ENCODE assay signal across 20 cellular contexts in the genomic region with DNA sequence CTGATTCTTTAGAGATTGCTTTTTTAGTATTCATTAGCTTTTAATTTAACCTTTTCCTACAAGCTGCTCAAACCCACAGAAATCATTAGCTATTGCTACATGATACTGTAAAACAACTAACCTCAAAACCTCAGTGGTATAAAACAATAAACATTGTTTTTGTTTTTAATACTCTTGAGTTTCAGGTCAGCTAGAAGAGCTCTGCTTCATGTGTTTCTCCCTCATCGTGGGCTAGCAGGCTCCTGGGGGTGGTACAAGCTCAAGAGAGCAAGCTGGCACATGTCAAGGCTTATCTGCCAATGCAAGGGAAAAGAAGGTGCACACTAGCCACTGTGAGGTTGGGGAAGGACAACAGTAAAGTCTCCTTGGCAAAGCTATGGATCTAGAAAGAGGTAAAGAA.
"Had no signal": no experiment of that assay in that cellular context is flagged by ENCODE, and none has a peak within 500 bp of the region (broad histone marks: within the 10 kb centered on the region; RNA-seq: fewer than 3 reads in every experiment).

No MANE protein-coding gene starts in this region.

- ATAC-seq: left colon; left lung; lower lobe of right lung; natural killer cell; right lobe of liver; stimulated activated memory B cell treated with anti-CD40 and anti-IgM and Interleukin-4, amounts not matched to agents 10 μg/mL and 1 μg/mL and 100 μg/mL, for 72 hours; stimulated activated naive CD8-positive, alpha-beta T cell treated with anti-CD3 and anti-CD28 coated beads, Interleukin-15, amount 100 ng/mL, for 72 hours had no signal

- DNase-seq: immature natural killer cell; kidney; left colon; left lung; lower lobe of right lung; mammary epithelial cell; mesenchymal stem cell; naive B cell; natural killer cell; ovary; right lobe of liver; stimulated activated CD4-positive, alpha-beta T cell treated with anti-CD3 and anti-CD28 coated beads, Interleukin-1b, Interleukin-23, amount 100 ng/mL, for 48 hours; stimulated activated CD4-positive, alpha-beta T cell treated with anti-CD3 and anti-CD28 coated beads, Interleukin-2, amount 100 ng/mL, for 48 hours; stimulated activated CD4-positive, alpha-beta T cell treated with anti-CD3 and anti-CD28 coated beads, Interleukin-4, amount 100 ng/mL, for 4 hours; stimulated activated CD8-positive, alpha-beta memory T cell treated with anti-CD3 and anti-CD28 coated beads, Interleukin-4, amount 100 ng/mL, for 48 hours; stimulated activated naive CD4-positive, alpha-beta T cell treated with Interleukin-2 at 50 U/mL for 16 hours; stimulated activated naive CD8-positive, alpha-beta T cell treated with anti-CD3 and anti-CD28 coated beads, Interleukin-15, amount 100 ng/mL, for 72 hours; substantia nigra; uterus had no signal
